ENCODE assay signal across 1 cellular context in the genomic region with DNA sequence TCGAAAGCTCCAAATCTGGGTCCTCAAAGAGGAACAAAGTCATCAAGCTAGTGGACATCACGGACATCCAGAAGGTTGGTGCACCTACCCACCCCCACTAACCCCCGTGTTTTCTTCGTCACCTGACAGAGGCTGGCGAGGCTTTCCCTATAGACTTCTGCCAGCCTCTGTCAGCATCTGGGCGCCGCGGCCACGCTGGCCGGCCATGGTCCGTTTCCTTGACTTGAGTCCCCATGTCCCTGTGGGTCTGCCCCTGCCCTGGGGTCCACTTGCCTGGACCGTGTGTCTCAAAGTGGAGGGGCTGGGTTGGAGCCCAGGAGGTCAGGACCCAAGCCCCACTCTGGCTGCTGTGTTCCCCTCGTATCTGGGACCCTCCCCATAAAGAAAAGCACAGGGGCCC.
TF ChIP-seq lines count a peak whose summit lies in the region.

No MANE protein-coding gene starts in this region.

TF ChIP-seq in K562, 482 proteins besides CTCF, POLR2A, EP300 and RAD21:
- 0 out of 2 replicates have a peak, but pooled peaks have one; percentile 2 for TF ChIP-seq POLR2G (IDR thresholded peaks at IDR 0.05; ENCODE audit: low read depth, low read length)
- no peak for TF ChIP-seq ETV6 (IDR thresholded peaks at IDR 0.05; ENCODE audit: borderline replicate concordance in 1 of 2, low read depth in 2 of 2, low read length in 1 of 2)
- no peak for TF ChIP-seq ETV6 (CRISPR knock-in tag; IDR thresholded peaks at IDR 0.05; ENCODE audit: borderline replicate concordance)
